In the genomic region with DNA sequence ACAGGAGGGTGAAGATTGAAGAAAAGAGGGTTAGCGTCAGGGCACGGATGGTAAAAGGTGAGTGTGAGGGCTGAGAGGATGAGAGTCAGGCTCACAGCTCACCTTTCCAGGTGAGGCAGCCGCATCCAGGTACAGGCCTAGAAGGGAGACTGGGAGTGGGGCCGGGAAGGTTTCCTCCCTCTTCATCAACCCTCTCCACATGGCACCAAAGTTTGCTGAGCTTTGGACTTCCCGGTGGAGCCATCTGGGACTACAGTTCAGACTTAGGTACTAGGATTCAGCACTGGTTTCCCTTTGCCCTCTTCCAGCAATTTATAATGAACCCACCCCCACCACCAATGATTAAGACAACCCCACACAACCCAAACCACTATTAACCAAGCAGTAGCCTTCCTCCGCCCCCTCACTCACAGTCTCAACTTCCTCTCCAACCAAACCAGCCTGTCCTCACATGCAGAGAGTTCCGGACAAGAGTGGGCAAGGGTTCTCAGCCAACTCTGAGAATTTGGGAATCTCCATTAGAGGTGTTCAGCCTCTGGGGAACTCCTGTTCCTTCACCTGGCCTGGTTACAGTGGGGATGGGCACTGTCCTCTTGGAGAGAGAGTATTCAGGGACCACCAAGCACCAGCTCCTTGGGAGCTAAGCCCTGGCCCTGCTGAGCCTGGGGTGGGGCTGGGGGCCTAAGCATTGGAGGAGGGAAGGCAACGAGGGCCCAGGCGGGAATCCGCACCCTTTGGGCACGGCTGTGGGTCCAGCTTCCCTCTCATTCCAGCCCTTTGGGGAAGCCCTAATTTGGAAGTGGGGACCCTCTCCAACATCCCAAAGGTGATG, we compare ENCODE assay signal across 1 cellular context.
TF ChIP-seq lines count a peak whose summit lies in the region.

No MANE protein-coding gene starts in this region.

TF ChIP-seq in HEK293, 187 proteins besides CTCF, POLR2A, EP300 and RAD21 (continued from another document):
- TF ChIP-seq ZNF513 (tag by site-specific recombination; IDR thresholded peaks at IDR 0.05) (peak; percentile 55; the same call in 1 of the 2 replicates), PRDM6 (tag by site-specific recombination; IDR thresholded peaks at IDR 0.05) (no peak), OSR2 (tag by site-specific recombination; IDR thresholded peaks at IDR 0.05) (peak; percentile 72), ZNF354C (tag by site-specific recombination; IDR thresholded peaks at IDR 0.05; ENCODE audit: borderline replicate concordance, low read depth) (no peak), ZNF677 (tag by site-specific recombination; IDR thresholded peaks at IDR 0.05) (no peak), ZNF600 (tag by site-specific recombination; IDR thresholded peaks at IDR 0.05) (peak; percentile 89), ZSCAN23 (tag by site-specific recombination; IDR thresholded peaks at IDR 0.05) (no peak), ZNF837 (tag by site-specific recombination; IDR thresholded peaks at IDR 0.05) (no peak), IKZF3 (tag by site-specific recombination; IDR thresholded peaks at IDR 0.05) (0 out of 2 replicates have a peak, but pooled peaks have one; percentile 32), ZFHX2 (tag by site-specific recombination; conservative IDR thresholded peaks at IDR 0.05) (peak; percentile 93), ZSCAN16 (tag by site-specific recombination; IDR thresholded peaks at IDR 0.05) (0 out of 2 replicates have a peak, but pooled peaks have one; percentile 29), ZNF776 (tag by site-specific recombination; IDR thresholded peaks at IDR 0.05; ENCODE audit: borderline replicate concordance) (no peak), ZNF626 (tag by site-specific recombination; IDR thresholded peaks at IDR 0.05) (no peak), ZEB2 (tag by site-specific recombination; IDR thresholded peaks at IDR 0.05) (peak; percentile 84; the same call in 1 of the 2 replicates), ZIC2 (tag by site-specific recombination; IDR thresholded peaks at IDR 0.05) (no peak), ZNF211 (tag by site-specific recombination; IDR thresholded peaks at IDR 0.05; ENCODE audit: low read depth) (no peak), REPIN1 (tag by site-specific recombination; IDR thresholded peaks at IDR 0.05; ENCODE audit: low read depth) (no peak), KLF8 (tag by site-specific recombination; IDR thresholded peaks at IDR 0.05) (0 out of 2 replicates have a peak, but pooled peaks have one; percentile 22), YY1 (tag by site-specific recombination; IDR thresholded peaks at IDR 0.05) (no peak), ZNF366 (tag by site-specific recombination; conservative IDR thresholded peaks at IDR 0.05) (no peak), WT1 (tag by site-specific recombination; IDR thresholded peaks at IDR 0.05) (peak; percentile 89), ZBTB48 (tag by site-specific recombination; IDR thresholded peaks at IDR 0.05) (peak; percentile 56), GLI2 (tag by site-specific recombination; IDR thresholded peaks at IDR 0.05; ENCODE audit: borderline replicate concordance, low read depth) (no peak), ZNF184 (tag by site-specific recombination; IDR thresholded peaks at IDR 0.05) (no peak), ZNF558 (tag by site-specific recombination; IDR thresholded peaks at IDR 0.05) (no peak), SP7 (tag by site-specific recombination; IDR thresholded peaks at IDR 0.05) (peak; percentile 6), ZNF76 (tag by site-specific recombination; IDR thresholded peaks at IDR 0.05; ENCODE audit: borderline replicate concordance, low read depth) (no peak), ZNF707 (tag by site-specific recombination; IDR thresholded peaks at IDR 0.05) (no peak), ZFP69B (tag by site-specific recombination; IDR thresholded peaks at IDR 0.05) (peak; percentile 83), ZNF621 (tag by site-specific recombination; IDR thresholded peaks at IDR 0.05) (no peak), MZF1 (tag by site-specific recombination; IDR thresholded peaks at IDR 0.05; ENCODE audit: borderline replicate concordance) (peak; percentile 62; the same call in 1 of the 2 replicates)
- TF ChIP-seq, protein P1, sequence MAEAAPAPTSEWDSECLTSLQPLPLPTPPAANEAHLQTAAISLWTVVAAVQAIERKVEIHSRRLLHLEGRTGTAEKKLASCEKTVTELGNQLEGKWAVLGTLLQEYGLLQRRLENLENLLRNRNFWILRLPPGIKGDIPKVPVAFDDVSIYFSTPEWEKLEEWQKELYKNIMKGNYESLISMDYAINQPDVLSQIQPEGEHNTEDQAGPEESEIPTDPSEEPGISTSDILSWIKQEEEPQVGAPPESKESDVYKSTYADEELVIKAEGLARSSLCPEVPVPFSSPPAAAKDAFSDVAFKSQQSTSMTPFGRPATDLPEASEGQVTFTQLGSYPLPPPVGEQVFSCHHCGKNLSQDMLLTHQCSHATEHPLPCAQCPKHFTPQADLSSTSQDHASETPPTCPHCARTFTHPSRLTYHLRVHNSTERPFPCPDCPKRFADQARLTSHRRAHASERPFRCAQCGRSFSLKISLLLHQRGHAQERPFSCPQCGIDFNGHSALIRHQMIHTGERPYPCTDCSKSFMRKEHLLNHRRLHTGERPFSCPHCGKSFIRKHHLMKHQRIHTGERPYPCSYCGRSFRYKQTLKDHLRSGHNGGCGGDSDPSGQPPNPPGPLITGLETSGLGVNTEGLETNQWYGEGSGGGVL (tag by site-specific recombination; IDR thresholded peaks at IDR 0.05), result peak; percentile 25; the same call in 1 of the 2 replicates
- TF ChIP-seq, protein P2, sequence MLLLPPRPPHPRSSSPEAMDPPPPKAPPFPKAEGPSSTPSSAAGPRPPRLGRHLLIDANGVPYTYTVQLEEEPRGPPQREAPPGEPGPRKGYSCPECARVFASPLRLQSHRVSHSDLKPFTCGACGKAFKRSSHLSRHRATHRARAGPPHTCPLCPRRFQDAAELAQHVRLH (tag by site-specific recombination; IDR thresholded peaks at IDR 0.05), result 0 out of 2 replicates have a peak, but pooled peaks have one; percentile 14
- TF ChIP-seq, protein P3, sequence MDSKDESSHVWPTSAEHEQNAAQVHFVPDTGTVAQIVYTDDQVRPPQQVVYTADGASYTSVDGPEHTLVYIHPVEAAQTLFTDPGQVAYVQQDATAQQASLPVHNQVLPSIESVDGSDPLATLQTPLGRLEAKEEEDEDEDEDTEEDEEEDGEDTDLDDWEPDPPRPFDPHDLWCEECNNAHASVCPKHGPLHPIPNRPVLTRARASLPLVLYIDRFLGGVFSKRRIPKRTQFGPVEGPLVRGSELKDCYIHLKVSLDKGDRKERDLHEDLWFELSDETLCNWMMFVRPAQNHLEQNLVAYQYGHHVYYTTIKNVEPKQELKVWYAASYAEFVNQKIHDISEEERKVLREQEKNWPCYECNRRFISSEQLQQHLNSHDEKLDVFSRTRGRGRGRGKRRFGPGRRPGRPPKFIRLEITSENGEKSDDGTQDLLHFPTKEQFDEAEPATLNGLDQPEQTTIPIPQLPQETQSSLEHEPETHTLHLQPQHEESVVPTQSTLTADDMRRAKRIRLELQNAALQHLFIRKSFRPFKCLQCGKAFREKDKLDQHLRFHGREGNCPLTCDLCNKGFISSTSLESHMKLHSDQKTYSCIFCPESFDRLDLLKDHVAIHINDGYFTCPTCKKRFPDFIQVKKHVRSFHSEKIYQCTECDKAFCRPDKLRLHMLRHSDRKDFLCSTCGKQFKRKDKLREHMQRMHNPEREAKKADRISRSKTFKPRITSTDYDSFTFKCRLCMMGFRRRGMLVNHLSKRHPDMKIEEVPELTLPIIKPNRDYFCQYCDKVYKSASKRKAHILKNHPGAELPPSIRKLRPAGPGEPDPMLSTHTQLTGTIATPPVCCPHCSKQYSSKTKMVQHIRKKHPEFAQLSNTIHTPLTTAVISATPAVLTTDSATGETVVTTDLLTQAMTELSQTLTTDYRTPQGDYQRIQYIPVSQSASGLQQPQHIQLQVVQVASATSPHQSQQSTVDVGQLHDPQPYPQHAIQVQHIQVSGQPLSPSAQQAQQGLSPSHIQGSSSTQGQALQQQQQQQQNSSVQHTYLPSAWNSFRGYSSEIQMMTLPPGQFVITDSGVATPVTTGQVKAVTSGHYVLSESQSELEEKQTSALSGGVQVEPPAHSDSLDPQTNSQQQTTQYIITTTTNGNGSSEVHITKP (tag by site-specific recombination; IDR thresholded peaks at IDR 0.05), result peak; percentile 81
